In the genomic region with DNA sequence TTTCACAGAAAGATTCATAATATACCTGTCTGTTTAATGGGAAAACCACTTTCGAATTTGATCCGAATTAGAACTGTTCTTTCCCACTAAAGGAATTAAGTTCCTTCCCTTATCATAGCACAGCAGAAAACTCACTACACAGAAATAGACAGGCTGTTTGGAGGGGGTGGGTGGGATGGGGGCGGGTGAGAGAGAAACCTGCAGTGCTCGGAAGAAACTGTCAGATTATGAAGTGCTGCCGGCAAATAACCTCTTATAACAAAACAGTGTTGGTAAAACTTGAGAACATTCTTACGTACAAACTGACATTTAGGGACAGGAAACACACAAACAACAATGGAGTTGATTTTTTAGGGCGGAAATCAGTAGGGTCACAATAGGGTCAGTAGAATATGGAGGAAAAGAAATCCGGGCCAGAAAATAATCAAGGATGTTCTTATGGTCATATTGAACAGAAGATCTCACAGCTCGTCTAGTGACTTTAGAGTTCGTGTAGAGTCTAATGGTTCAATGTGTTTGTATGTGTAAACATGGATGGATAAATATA, we compare ENCODE assay signal across 28 cellular contexts.
DNase-seq lines count a peak whose midpoint lies in the region; ATAC-seq and TF ChIP-seq lines count a peak whose summit lies in the region.
"Had no signal": no experiment of that assay in that cellular context is flagged by ENCODE, and none has a peak within 500 bp of the region (broad histone marks: within the 10 kb centered on the region; RNA-seq: fewer than 3 reads in every experiment).

No MANE protein-coding gene starts in this region.

- no peaks in the 10 kb centered on the region for H3K23me2 ChIP-seq in H9 (ENCODE audit: insufficient read length, low read depth, low read length, poor library complexity, severe bottlenecking)

- H3K36me3 Mint-ChIP-seq in H9 (ENCODE audit: insufficient read depth in 1 of 3, low read depth in 3 of 3), result no peaks in the 10 kb centered on the region
- H3K36me3 Mint-ChIP-seq: CD8-positive, alpha-beta T cell had no signal

- H3K27ac Mint-ChIP-seq in H9, result no peak overlapping the region
- H3K27ac Mint-ChIP-seq: CD8-positive, alpha-beta T cell had no signal

- H3T11ph ChIP-seq in H9 (ENCODE audit: low read length), result no peak overlapping the region

- CTCF ChIA-PET in PC-3 (lab: Charles Lee), result no interaction called here

- H3K36me3 ChIP-seq in left ventricle myocardium inferior (no peaks in the 10 kb centered on the region), PC-3 (ENCODE audit: low read depth, low read length) (no peaks in the 10 kb centered on the region)

- H4K91ac ChIP-seq in H9 (ENCODE audit: insufficient read length, low read depth, low read length), result no peak overlapping the region

- POLR2A ChIA-PET in PC-3 (lab: Charles Lee; ENCODE audit: unreplicated experiment), result no interaction called here

- H3K79me2 ChIP-seq in PC-3 (ENCODE audit: low read length) (no peaks in the 10 kb centered on the region), H9 (ENCODE audit: insufficient read depth, low read length) (no peaks in the 10 kb centered on the region)

- H3K27me3 ChIP-seq in left ventricle myocardium inferior (ENCODE audit: low read depth), result no peaks in the 10 kb centered on the region
- H3K27me3 ChIP-seq in PC-3 (ENCODE audit: low read length), result no peaks in the 10 kb centered on the region
- no peaks in the 10 kb centered on the region for H3K27me3 ChIP-seq in H9 (ENCODE audit: insufficient read depth, low read length)

- H4K8ac ChIP-seq in H9 (replicated peaks; ENCODE audit: insufficient read length, low read depth, low read length), result no peak overlapping the region

- no peak overlapping the region for H3K23ac ChIP-seq in H9 (ENCODE audit: insufficient read length, low read depth, low read length)

- no peak overlapping the region for H3K4me3 ChIP-seq in left ventricle myocardium inferior
- H3K4me3 ChIP-seq in PC-3 (ENCODE audit: low read length), result no peak overlapping the region
- H3K4me3 ChIP-seq: PC-9, SK-N-MC had no signal

- H3K9me3 ChIP-seq in left ventricle myocardium inferior (replicated peaks), result no peaks in the 10 kb centered on the region
- H3K9me3 ChIP-seq in PC-3 (ENCODE audit: low read length), result no peaks in the 10 kb centered on the region
- H3K9me3 ChIP-seq in H9 (ENCODE audit: control insufficient read depth, low read depth, low read length), result no peaks in the 10 kb centered on the region

- no peak overlapping the region for H2AK5ac ChIP-seq in H9 (ENCODE audit: insufficient read length, low read length)

- H3K9me2 ChIP-seq in PC-3 (replicated peaks; ENCODE audit: low read length), result no peaks in the 10 kb centered on the region

- H2BK5ac ChIP-seq in H9 (ENCODE audit: insufficient read length, low read length), result no peak overlapping the region

- no peak overlapping the region for H3K4me3 Mint-ChIP-seq in H9
- H3K4me3 Mint-ChIP-seq: CD8-positive, alpha-beta T cell had no signal

- no peak for ATAC-seq in Right ventricle myocardium superior (ENCODE audit: poor library complexity)
- no peak for ATAC-seq in PC-3
- ATAC-seq: CD8-positive, alpha-beta T cell; HCT116 had no signal

- no peaks in the 10 kb centered on the region; the same call in 1 of the 2 replicates for H3K27me3 Mint-ChIP-seq in H9 (ENCODE audit: low read depth)

- no peaks in the 10 kb centered on the region for H3K4me1 Mint-ChIP-seq in H9

- no peak for TF ChIP-seq CTCF in left ventricle myocardium inferior (IDR thresholded peaks at IDR 0.05; ENCODE audit: borderline replicate concordance)
- TF ChIP-seq CTCF in PC-3 (conservative IDR thresholded peaks at IDR 0.05; ENCODE audit: low read depth, low read length), result no peak
- TF ChIP-seq CTCF in H9 (conservative IDR thresholded peaks at IDR 0.05), result no peak

- intact Hi-C loops in left ventricle myocardium inferior (cut with micrococcal nuclease) (no loop called here), Right ventricle myocardium superior (cut with DNase I) (no loop called here), PC-3 (cut with micrococcal nuclease) (no loop called here)

- no peak overlapping the region for H4K5ac ChIP-seq in H9 (ENCODE audit: insufficient read length, low read depth, low read length)

- H2BK20ac ChIP-seq in H9 (ENCODE audit: low read depth, low read length, poor library complexity, severe bottlenecking), result no peak overlapping the region

- no peaks in the 10 kb centered on the region for H3K9me3 Mint-ChIP-seq in H9

- BruUV-seq in PC-3 (replicated peaks; lab: Mats Ljungman, UMichigan), result no TSS peak

- no peak overlapping the region for H2BK15ac ChIP-seq in H9 (ENCODE audit: low read depth, low read length)

- H3K4me1 ChIP-seq in left ventricle myocardium inferior, result no peaks in the 10 kb centered on the region
- no peaks in the 10 kb centered on the region for H3K4me1 ChIP-seq in PC-3 (ENCODE audit: insufficient read depth, low read length)
- no peaks in the 10 kb centered on the region for H3K4me1 ChIP-seq in H9 (ENCODE audit: insufficient read depth, low read length)

- H3K14ac ChIP-seq in H9 (ENCODE audit: insufficient read depth, low read length), result no peak overlapping the region

- no peaks in the 10 kb centered on the region for H3F3A ChIP-seq in PC-3 (ENCODE audit: low read length, unreplicated experiment)

- no peak overlapping the region for H2BK12ac ChIP-seq in H9 (ENCODE audit: insufficient read length, low read depth, low read length)

- no peak overlapping the region for H2AFZ ChIP-seq in PC-3 (ENCODE audit: low read length)
- H2AFZ ChIP-seq in H9 (ENCODE audit: low read length), result no peak overlapping the region
- H2AFZ ChIP-seq: PC-9 had no signal

- H2BK120ac ChIP-seq in H9 (ENCODE audit: low read depth, low read length, poor library complexity, severe bottlenecking), result no peak overlapping the region

- no peaks in the 10 kb centered on the region for H4K20me1 ChIP-seq in PC-3 (ENCODE audit: low read length)
- H4K20me1 ChIP-seq in H9 (ENCODE audit: control insufficient read depth, insufficient read depth, insufficient read length), result no peaks in the 10 kb centered on the region

- DNase-seq in left ventricle myocardium inferior (no peak), Right ventricle myocardium superior (no peak), NCI-H460 (ENCODE audit: extremely low read depth, low read depth) (peak; percentile 43), foreskin melanocyte (peak; percentile 66), putamen (ENCODE audit: low spot score) (peak; percentile 9), NCI-H526 treated with DMSO at 0.1 percent for 48 hours (lab: John Stamatoyannopoulos, UW) (no peak), PC-3 (no peak), H9 (no peak)
- DNase-seq: AML-193; C1 segment of cervical spinal cord; CD8-positive, alpha-beta T cell; DMS 273 treated with DMSO at 0.1 percent for 48 hours; DMS79; EL; GDM1; GOT3; Karpas-422; NCI-H1092; NCI-H1417 treated with DMSO at 0.1 percent for 48 hours; NCI-H1694 treated with DMSO at 0.1 percent for 48 hours; NCI-H2081; NCI-H2227 treated with DMSO at 0.1 percent for 48 hours; NCI-H510A; PC-9; SHP77; SW 1271 had no signal

- no peak overlapping the region for H3K56ac ChIP-seq in H9 (ENCODE audit: insufficient read length, low read depth, low read length)

- H3K4ac ChIP-seq in H9 (ENCODE audit: low read depth, low read length), result no peak overlapping the region

- peak overlapping the region; percentile 57 for H3K27ac ChIP-seq in left ventricle myocardium inferior (replicated peaks)
- no peak overlapping the region for H3K27ac ChIP-seq in PC-3 (ENCODE audit: low read length)
- H3K27ac ChIP-seq in H9 (ENCODE audit: insufficient read length, low read depth, low read length), result no peak overlapping the region
- H3K27ac ChIP-seq: PC-9, SK-N-MC had no signal

- no peak overlapping the region for H3K4me2 ChIP-seq in PC-3 (ENCODE audit: low read length)
- no peak overlapping the region for H3K4me2 ChIP-seq in H9 (ENCODE audit: insufficient read depth, insufficient read length, low read length)
- H3K4me2 ChIP-seq: PC-9 had no signal

- WGBS in H9 (ENCODE audit: extremely low coverage, insufficient read length, low lambda C conversion rate), result no CpG with 5 or more reads among the region's 10 CpGs

- no peaks in the 10 kb centered on the region for H3K79me1 ChIP-seq in H9 (ENCODE audit: insufficient read depth, low read depth, low read length, poor library complexity, severe bottlenecking)

- H3K9ac ChIP-seq in PC-3 (ENCODE audit: low read length) (no peak overlapping the region), H9 (ENCODE audit: extremely low read depth, insufficient read length, low read length) (no peak overlapping the region)

- no peak overlapping the region for H3K18ac ChIP-seq in H9 (ENCODE audit: insufficient read length, low read depth, low read length)

Comparison
In these comparisons a context has a peak if more than half of its experiments do, and no peak if none do; other contexts are left out.
1. DNase-seq: peak in NCI-H460 (single experiment), foreskin melanocyte (single experiment) and putamen (single experiment); none in left ventricle myocardium inferior (single experiment), Right ventricle myocardium superior (single experiment), NCI-H526 treated with DMSO at 0.1 percent for 48 hours (single experiment), PC-3 (single experiment) and H9 (single experiment).